8 cellular contexts compared by ENCODE assay signal in the genomic region with DNA sequence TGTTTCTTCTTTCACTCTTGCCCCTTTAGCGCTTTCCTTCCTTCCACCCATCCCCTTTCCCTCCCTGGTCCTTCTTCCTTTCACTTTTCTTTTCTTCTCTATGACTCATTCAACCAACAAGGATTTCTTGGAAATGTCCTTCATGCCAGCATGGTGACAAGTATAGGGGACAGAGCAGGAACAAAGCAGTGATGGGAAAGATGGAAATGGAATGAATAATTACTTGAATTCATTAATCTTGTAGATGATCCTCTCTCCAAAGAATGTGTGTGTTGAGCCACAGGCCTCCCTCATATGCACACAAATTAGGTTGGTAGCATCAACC. TPM values are rescaled to one million over a fixed set of nuclear protein-coding genes. Genes with fewer than 3 reads are reported as not detected.
DNase-seq lines count a peak whose midpoint lies in the region; ATAC-seq and TF ChIP-seq lines count a peak whose summit lies in the region.

No MANE protein-coding gene starts in this region.

- H3K4me3 ChIP-seq in gastroesophageal sphincter, result peak overlapping the region in 1 of 2 donors; percentile 79

- H3K4me1 Mint-ChIP-seq in stimulated activated effector memory CD8-positive, alpha-beta T cell treated with anti-CD3 and anti-CD28 coated beads, Interleukin-12 subunit alpha, Interleukin-12 subunit beta, amount 100 ng/mL, for 72 hours, result peaks cover 49% of the 10 kb centered on the region

- DNase-seq in NOMO-1 treated with DMSO at 0.1 percent for 48 hours (lab: John Stamatoyannopoulos, UW; ENCODE audit: unreplicated experiment) (peak; percentile 8), NOMO-1 treated with dmso at 0.1 percent for 144 hours (lab: John Stamatoyannopoulos, UW; ENCODE audit: unreplicated experiment) (no peak), SW480 (ENCODE audit: low spot score) (peak; percentile 50), DMS79 treated with DMSO at 0.1 percent for 48 hours (lab: John Stamatoyannopoulos, UW) (no peak)
- no peak for DNase-seq in stimulated activated effector memory CD8-positive, alpha-beta T cell treated with anti-CD3 and anti-CD28 coated beads, Interleukin-12 subunit alpha, Interleukin-12 subunit beta, amount 100 ng/mL, for 72 hours (ENCODE audit: low spot score in 2 of 2)
- DNase-seq in stimulated activated CD8-positive, alpha-beta memory T cell treated with anti-CD3 and anti-CD28 coated beads, Interleukin-4, amount 100 ng/mL, for 48 hours, result no peak
- no peak for DNase-seq in central memory CD4-positive, alpha-beta T cell

- peak overlapping the region; percentile 75 for H3K4me3 Mint-ChIP-seq in stimulated activated effector memory CD8-positive, alpha-beta T cell treated with anti-CD3 and anti-CD28 coated beads, Interleukin-12 subunit alpha, Interleukin-12 subunit beta, amount 100 ng/mL, for 72 hours

- no peak for ATAC-seq in gastroesophageal sphincter
- ATAC-seq in stimulated activated effector memory CD8-positive, alpha-beta T cell treated with anti-CD3 and anti-CD28 coated beads, Interleukin-12 subunit alpha, Interleukin-12 subunit beta, amount 100 ng/mL, for 72 hours, result no peak

- 50 to 60% methylated on average over 1 of the region's 1 CpG for WGBS in gastroesophageal sphincter (ENCODE audit: low coverage in 1 of 2), 2 donors

- TF ChIP-seq EP300 in gastroesophageal sphincter (IDR thresholded peaks at IDR 0.05), result no peak

- H3K36me3 Mint-ChIP-seq in stimulated activated effector memory CD8-positive, alpha-beta T cell treated with anti-CD3 and anti-CD28 coated beads, Interleukin-12 subunit alpha, Interleukin-12 subunit beta, amount 100 ng/mL, for 72 hours, result peaks cover 20% of the 10 kb centered on the region

- no peaks in the 10 kb centered on the region for H3K27me3 ChIP-seq in gastroesophageal sphincter

- H3K9me3 Mint-ChIP-seq in stimulated activated effector memory CD8-positive, alpha-beta T cell treated with anti-CD3 and anti-CD28 coated beads, Interleukin-12 subunit alpha, Interleukin-12 subunit beta, amount 100 ng/mL, for 72 hours, result no peaks in the 10 kb centered on the region

- H3K27ac Mint-ChIP-seq in stimulated activated effector memory CD8-positive, alpha-beta T cell treated with anti-CD3 and anti-CD28 coated beads, Interleukin-12 subunit alpha, Interleukin-12 subunit beta, amount 100 ng/mL, for 72 hours, result peak overlapping the region; percentile 90

- H3K9me3 ChIP-seq in gastroesophageal sphincter, result no peaks in the 10 kb centered on the region

- H3K4me1 ChIP-seq in gastroesophageal sphincter, result peaks cover 0 to 76% (median 31%) of the 10 kb centered on the region in 3 donors

- H3K36me3 ChIP-seq in gastroesophageal sphincter, result no peaks in the 10 kb centered on the region

- no peak for TF ChIP-seq CTCF in gastroesophageal sphincter (IDR thresholded peaks at IDR 0.05)

- no peak for TF ChIP-seq POLR2A in gastroesophageal sphincter (IDR thresholded peaks at IDR 0.05)

- H3K27ac ChIP-seq in gastroesophageal sphincter, result peak overlapping the region; percentile 41 to 90 (median 89)

RNA-seq across cellular contexts. Expression of a gene that starts 1.5 kb away (rescaled TPM):
- total RNA-seq in gastroesophageal sphincter, result 10 to 100 TPM; 37.6 to 56.5 (median 51.2) TPM

RNA-seq across cellular contexts. Expression of a gene that starts 8.4 kb away (rescaled TPM):
- 10 to 100 TPM in 2 of 4 donors, 1 to 10 TPM in 1, not detected in 1; 4.9 to 30.5 (median 13.6) TPM for total RNA-seq in gastroesophageal sphincter

RNA-seq across cellular contexts. Expression of a gene that starts 9.8 kb away (rescaled TPM):
- total RNA-seq in gastroesophageal sphincter, result 100 to 1,000 TPM; 113 to 174 (median 148) TPM

RNA-seq across cellular contexts. Expression of a gene that starts 16.8 kb away (rescaled TPM):
- total RNA-seq in gastroesophageal sphincter, result 10 to 100 TPM; 17.6 to 26.9 (median 19.9) TPM

RNA-seq across cellular contexts. Expression of a gene that starts 24.4 kb away (rescaled TPM):
- total RNA-seq in gastroesophageal sphincter, result 10 to 100 TPM; 16.2 to 29.3 (median 24.3) TPM

Comparison
In these comparisons a context has a peak if more than half of its experiments do, and no peak if none do; other contexts are left out.
1. DNase-seq: peak in NOMO-1 treated with DMSO at 0.1 percent for 48 hours (single experiment) and SW480 (single experiment); none in NOMO-1 treated with dmso at 0.1 percent for 144 hours (single experiment), stimulated activated effector memory CD8-positive, alpha-beta T cell treated with anti-CD3 and anti-CD28 coated beads, Interleukin-12 subunit alpha, Interleukin-12 subunit beta, amount 100 ng/mL, for 72 hours (0 of 2), stimulated activated CD8-positive, alpha-beta memory T cell treated with anti-CD3 and anti-CD28 coated beads, Interleukin-4, amount 100 ng/mL, for 48 hours (single experiment), central memory CD4-positive, alpha-beta T cell (single experiment) and DMS79 treated with DMSO at 0.1 percent for 48 hours (single experiment).